Comparison of ENCODE assay signal across 29 cellular contexts in genomic region chr9:35840901-35841900, GRCh38. TPM values are rescaled to one million over a fixed set of nuclear protein-coding genes. Genes with fewer than 3 reads are reported as not detected.
"Had no signal": no experiment of that assay in that cellular context is flagged by ENCODE, and none has a peak within 500 bp of the region (broad histone marks: within the 10 kb centered on the region; RNA-seq: fewer than 3 reads in every experiment).

No MANE protein-coding gene starts in this region.

- H3K9ac ChIP-seq: SK-N-SH had no signal

- H3K4me1 ChIP-seq: SJCRH30 had no signal

- H3K4me3 Mint-ChIP-seq: activated CD8-positive, alpha-beta memory T cell treated with anti-CD3 and anti-CD28 coated beads, Interleukin-2, amount 10 ng/mL, durations not matched to agents 7 days and 5 days; activated naive CD4-positive, alpha-beta T cell treated with anti-CD3 and anti-CD28 coated beads, Interleukin-2, amount 50 U/mL, for 24 hours; activated T-cell treated with anti-CD3 and anti-CD28 coated beads, Interleukin-2, amount 50 U/mL, for 24 hours; activated T-helper 1 cell treated with anti-CD3 and anti-CD28 coated beads, Interleukin-12 subunit alpha, Interleukin-12 subunit beta, Interleukin-2, Interleukin-4 antibody, amounts not matched to agents 30 ng/mL and 10 ng/mL and 1 ng/mL, durations not matched to agents 14 hours and 24 hours and 36 hours; central memory CD8-positive, alpha-beta T cell had no signal

- H3K9me3 ChIP-seq: ascending aorta, body of pancreas, SJCRH30, SK-N-SH had no signal

- H3K27ac ChIP-seq: ascending aorta, body of pancreas, SJCRH30 had no signal

- H3K36me3 Mint-ChIP-seq: activated CD8-positive, alpha-beta memory T cell treated with anti-CD3 and anti-CD28 coated beads, Interleukin-2, amount 10 ng/mL, durations not matched to agents 7 days and 5 days; activated naive CD4-positive, alpha-beta T cell treated with anti-CD3 and anti-CD28 coated beads, Interleukin-2, amount 50 U/mL, for 24 hours had no signal

- H3K27me3 ChIP-seq: ascending aorta, body of pancreas, SJCRH30 had no signal

- H3K27ac Mint-ChIP-seq: activated CD8-positive, alpha-beta memory T cell treated with anti-CD3 and anti-CD28 coated beads, Interleukin-2, amount 10 ng/mL, durations not matched to agents 7 days and 5 days; activated naive CD4-positive, alpha-beta T cell treated with anti-CD3 and anti-CD28 coated beads, Interleukin-2, amount 50 U/mL, for 24 hours; activated T-cell treated with anti-CD3 and anti-CD28 coated beads, Interleukin-2, amount 50 U/mL, for 24 hours; activated T-helper 1 cell treated with anti-CD3 and anti-CD28 coated beads, Interleukin-12 subunit alpha, Interleukin-12 subunit beta, Interleukin-2, Interleukin-4 antibody, amounts not matched to agents 30 ng/mL and 10 ng/mL and 1 ng/mL, durations not matched to agents 14 hours and 24 hours and 36 hours had no signal

- DNase-seq: activated CD4-positive, alpha-beta T cell treated with anti-CD3 and anti-CD28 coated beads for 48 hours; activated CD4-positive, alpha-beta T cell treated with anti-CD3 and anti-CD28 coated beads, Interleukin-2, amount 50 U/mL, for 4 hours; activated CD8-positive, alpha-beta memory T cell treated with anti-CD3 and anti-CD28 coated beads, Interleukin-2, amount 10 ng/mL, durations not matched to agents 7 days and 5 days; activated effector memory CD4-positive, alpha-beta T cell treated with Interleukin-2 at 50 U/mL for 16 hours; activated naive CD4-positive, alpha-beta T cell; activated T-cell treated with anti-CD3 and anti-CD28 coated beads, Interleukin-2, amount 50 U/mL, for 24 hours; body of pancreas; KBM-7; NCI-H1048; NCI-H146; NCI-H187 treated with DMSO at 0.1 percent for 48 hours; NCI-H2081 treated with DMSO at 0.1 percent for 48 hours; NCI-H446; NCI-H526; NCI-H774; RPMI8226; SJCRH30; SK-N-SH had no signal

- ATAC-seq: activated CD4-positive, CD25-positive, alpha-beta regulatory T cell treated with anti-CD3 and anti-CD28 coated beads, Interleukin-2, amount 50 U/mL, for 24 hours; activated CD8-positive, alpha-beta memory T cell treated with anti-CD3 and anti-CD28 coated beads, Interleukin-2, amount 10 ng/mL, durations not matched to agents 7 days and 5 days; body of pancreas; Right ventricle myocardium inferior had no signal

- H3K4me3 ChIP-seq: ascending aorta, body of pancreas, SJCRH30 had no signal

- H3K4me2 ChIP-seq: SK-N-SH had no signal

- H3K27me3 Mint-ChIP-seq: activated CD8-positive, alpha-beta memory T cell treated with anti-CD3 and anti-CD28 coated beads, Interleukin-2, amount 10 ng/mL, durations not matched to agents 7 days and 5 days; activated naive CD4-positive, alpha-beta T cell treated with anti-CD3 and anti-CD28 coated beads, Interleukin-2, amount 50 U/mL, for 24 hours; activated T-cell treated with anti-CD3 and anti-CD28 coated beads, Interleukin-2, amount 50 U/mL, for 24 hours; central memory CD8-positive, alpha-beta T cell had no signal

- H3K9me3 Mint-ChIP-seq: activated naive CD4-positive, alpha-beta T cell treated with anti-CD3 and anti-CD28 coated beads, Interleukin-2, amount 50 U/mL, for 24 hours; activated T-cell treated with anti-CD3 and anti-CD28 coated beads, Interleukin-2, amount 50 U/mL, for 24 hours; activated T-helper 1 cell treated with anti-CD3 and anti-CD28 coated beads, Interleukin-12 subunit alpha, Interleukin-12 subunit beta, Interleukin-2, Interleukin-4 antibody, amounts not matched to agents 30 ng/mL and 10 ng/mL and 1 ng/mL, durations not matched to agents 14 hours and 24 hours and 36 hours; central memory CD8-positive, alpha-beta T cell had no signal

- H3K36me3 ChIP-seq: SJCRH30 had no signal

RNA-seq across cellular contexts. Expression of gene FAM221B, which starts 12.7 kb away (rescaled TPM):
- total RNA-seq: activated CD8-positive, alpha-beta memory T cell treated with anti-CD3 and anti-CD28 coated beads, Interleukin-2, amount 10 ng/mL, durations not matched to agents 7 days and 5 days; activated T-helper 1 cell treated with anti-CD3 and anti-CD28 coated beads, Interleukin-12 subunit alpha, Interleukin-12 subunit beta, Interleukin-2, Interleukin-4 antibody, amounts not matched to agents 30 ng/mL and 10 ng/mL and 1 ng/mL, durations not matched to agents 14 hours and 24 hours and 36 hours; ascending aorta; bronchial epithelial cell; LHCN-M2; M059J; OCI-LY7; Right ventricle myocardium inferior; SJCRH30; T-helper 1 cell treated with Interleukin-12 subunit alpha and Interleukin-12 subunit beta and Interleukin-4 antibody, amounts not matched to agents 30 ng/mL and 1 ng/mL, for 36 hours had no signal

RNA-seq across cellular contexts. Expression of gene OR13J1, which starts 29.0 kb away (rescaled TPM):
- total RNA-seq: activated CD8-positive, alpha-beta memory T cell treated with anti-CD3 and anti-CD28 coated beads, Interleukin-2, amount 10 ng/mL, durations not matched to agents 7 days and 5 days; activated T-helper 1 cell treated with anti-CD3 and anti-CD28 coated beads, Interleukin-12 subunit alpha, Interleukin-12 subunit beta, Interleukin-2, Interleukin-4 antibody, amounts not matched to agents 30 ng/mL and 10 ng/mL and 1 ng/mL, durations not matched to agents 14 hours and 24 hours and 36 hours; ascending aorta; body of pancreas; bronchial epithelial cell; LHCN-M2; M059J; OCI-LY7; Right ventricle myocardium inferior; SJCRH30; T-helper 1 cell treated with Interleukin-12 subunit alpha and Interleukin-12 subunit beta and Interleukin-4 antibody, amounts not matched to agents 30 ng/mL and 1 ng/mL, for 36 hours had no signal

RNA-seq across cellular contexts. Expression of gene SPAG8, which starts 29.1 kb away (rescaled TPM):
- total RNA-seq: ascending aorta had no signal
